Comparison of ENCODE assay signal across 20 cellular contexts in the genomic region with DNA sequence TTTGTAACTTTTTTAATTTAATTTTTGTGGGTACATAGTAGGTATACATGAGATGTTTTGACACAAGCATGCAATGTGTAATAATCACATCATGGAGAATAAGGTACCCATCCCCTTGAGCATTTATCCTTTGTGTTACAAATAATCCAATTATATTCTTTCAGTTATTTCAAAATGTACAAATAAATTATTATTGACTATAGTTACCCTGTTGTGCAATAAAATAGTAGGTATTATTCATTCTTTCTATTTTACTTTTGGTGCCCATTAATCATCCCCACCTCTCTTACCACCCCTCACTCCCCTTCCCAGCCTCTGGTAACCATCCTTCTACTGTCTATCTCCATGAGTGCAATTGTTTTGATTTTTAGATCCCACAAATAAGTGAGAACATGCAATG.
DNase-seq lines count a peak whose midpoint lies in the region; TF ChIP-seq lines count a peak whose summit lies in the region.
"Had no signal": no experiment of that assay in that cellular context is flagged by ENCODE, and none has a peak within 500 bp of the region (broad histone marks: within the 10 kb centered on the region; RNA-seq: fewer than 3 reads in every experiment).

No MANE protein-coding gene starts in this region.

- peaks cover 49% of the 10 kb centered on the region for H3K36me3 Mint-ChIP-seq in T-helper 2 cell treated with Interferon-gamma antibody and Interleukin-4, amounts not matched to agents 5 μg/mL and 100 μg/mL, for 36 hours (ENCODE audit: low read depth)
- H3K36me3 Mint-ChIP-seq: CD4-positive, CD25-positive, alpha-beta regulatory T cell; CD8-positive, alpha-beta T cell had no signal

- H3K4me3 ChIP-seq in ovary, result no peak overlapping the region
- no peak overlapping the region for H3K4me3 ChIP-seq in coronary artery
- H3K4me3 ChIP-seq: BLaER1, GM12878, GM23248 had no signal

- no peaks in the 10 kb centered on the region for H3K36me3 ChIP-seq in ovary

- TF ChIP-seq POLR2A in ovary (IDR thresholded peaks at IDR 0.05), result no peak

- peaks cover 13% of the 10 kb centered on the region for H3K9me3 Mint-ChIP-seq in T-helper 2 cell treated with Interferon-gamma antibody and Interleukin-4, amounts not matched to agents 5 μg/mL and 100 μg/mL, for 36 hours
- H3K9me3 Mint-ChIP-seq: CD8-positive, alpha-beta T cell had no signal

- H3K4me3 Mint-ChIP-seq in T-helper 2 cell treated with Interferon-gamma antibody and Interleukin-4, amounts not matched to agents 5 μg/mL and 100 μg/mL, for 36 hours, result no peak overlapping the region
- H3K4me3 Mint-ChIP-seq: B cell; CD4-positive, CD25-positive, alpha-beta regulatory T cell; CD8-positive, alpha-beta T cell had no signal

- DNase-seq in T-helper 2 cell treated with Interferon-gamma antibody and Interleukin-4, amounts not matched to agents 5 μg/mL and 100 μg/mL, for 36 hours (ENCODE audit: low spot score), result no peak
- DNase-seq in T-helper 2 cell, result no peak
- no peak for DNase-seq in substantia nigra (lab: John Stamatoyannopoulos, UW)
- DNase-seq in ovary, result no peak
- DNase-seq in coronary artery (ENCODE audit: low spot score), result no peak
- DNase-seq: Caco-2; CD4-positive, CD25-positive, alpha-beta regulatory T cell; CD8-positive, alpha-beta T cell; DMS153; EL; GDM1; GM23248; H7; HCEC 1CT had no signal

- H3K27ac Mint-ChIP-seq in T-helper 2 cell treated with Interferon-gamma antibody and Interleukin-4, amounts not matched to agents 5 μg/mL and 100 μg/mL, for 36 hours, result peak overlapping the region; percentile 4
- H3K27ac Mint-ChIP-seq: B cell; CD4-positive, CD25-positive, alpha-beta regulatory T cell; CD8-positive, alpha-beta T cell had no signal

- H3K27me3 ChIP-seq in ovary, result no peaks in the 10 kb centered on the region
- H3K27me3 ChIP-seq: BLaER1 had no signal

- intact Hi-C loops in ovary (cut with DNase I), result no loop called here

- no peak for TF ChIP-seq EP300 in ovary (IDR thresholded peaks at IDR 0.05)

- H3K27ac ChIP-seq in cingulate gyrus (ENCODE audit: low read depth, low read length), result peak overlapping the region; percentile 49
- peak overlapping the region; percentile 27 for H3K27ac ChIP-seq in substantia nigra (ENCODE audit: low read depth, low read length, poor library complexity, severe bottlenecking)
- H3K27ac ChIP-seq in ovary, result no peak overlapping the region
- no peak overlapping the region for H3K27ac ChIP-seq in coronary artery
- H3K27ac ChIP-seq: 22Rv1, BLaER1, C4-2B, GM23248 had no signal

- no peaks in the 10 kb centered on the region for H3K9me3 ChIP-seq in ovary

- peaks cover 84% of the 10 kb centered on the region for H3K4me1 Mint-ChIP-seq in T-helper 2 cell treated with Interferon-gamma antibody and Interleukin-4, amounts not matched to agents 5 μg/mL and 100 μg/mL, for 36 hours (ENCODE audit: low read depth)

- H3K4me1 ChIP-seq in ovary (ENCODE audit: insufficient read depth), result peaks cover 6% of the 10 kb centered on the region

- H3K27me3 Mint-ChIP-seq in T-helper 2 cell treated with Interferon-gamma antibody and Interleukin-4, amounts not matched to agents 5 μg/mL and 100 μg/mL, for 36 hours (ENCODE audit: low read depth), result no peaks in the 10 kb centered on the region
- H3K27me3 Mint-ChIP-seq: B cell had no signal

- no peak for TF ChIP-seq CTCF in ovary (IDR thresholded peaks at IDR 0.05)
- no peak for TF ChIP-seq CTCF in coronary artery (IDR thresholded peaks at IDR 0.05)

Comparison
In these comparisons a context has a peak if more than half of its experiments do, and no peak if none do; other contexts are left out.
1. H3K27ac ChIP-seq: peak in cingulate gyrus (single experiment) and substantia nigra (single experiment); none in ovary (0 of 2) and coronary artery (0 of 2).